In genomic region chr10:33196377-33196706, GRCh38 we compare ENCODE assay signal across 16 cellular contexts.
DNase-seq lines count a peak whose midpoint lies in the region; TF ChIP-seq lines count a peak whose summit lies in the region.
"Had no signal": no experiment of that assay in that cellular context is flagged by ENCODE, and none has a peak within 500 bp of the region (broad histone marks: within the 10 kb centered on the region; RNA-seq: fewer than 3 reads in every experiment).

No MANE protein-coding gene starts in this region.

- H3K4me1 ChIP-seq in mucosa of stomach (ENCODE audit: control insufficient read depth, insufficient read depth, low read length) (peaks cover 22% of the 10 kb centered on the region), subcutaneous abdominal adipose tissue (ENCODE audit: control insufficient read depth in 5 of 5, insufficient read depth in 5 of 5, low read length in 5 of 5) (peaks cover 5 to 57% (median 24%) of the 10 kb centered on the region in 5 donors)

- H3K4me3 Mint-ChIP-seq in HFFc6 (no peak overlapping the region), endothelial cell (ENCODE audit: unreplicated experiment) (no peak overlapping the region)
- H3K4me3 Mint-ChIP-seq: H9, T-cell had no signal

- H3K36me3 ChIP-seq in mucosa of stomach (ENCODE audit: control insufficient read depth, insufficient read depth, low read length) (no peaks in the 10 kb centered on the region), subcutaneous abdominal adipose tissue (ENCODE audit: control insufficient read depth in 5 of 5, insufficient read depth in 5 of 5, low read length in 5 of 5) (peaks cover 35 to 69% (median 64%) of the 10 kb centered on the region in 5 donors)

- H3K36me3 Mint-ChIP-seq in HFFc6 (ENCODE audit: low read depth) (peaks cover 62% of the 10 kb centered on the region), endothelial cell (ENCODE audit: low read depth, unreplicated experiment) (peaks cover 61% of the 10 kb centered on the region)
- H3K36me3 Mint-ChIP-seq: T-cell had no signal

- H3K4me1 Mint-ChIP-seq in HFFc6 (ENCODE audit: low read depth) (peaks cover 68% of the 10 kb centered on the region), endothelial cell (ENCODE audit: unreplicated experiment) (peaks cover 37% of the 10 kb centered on the region)

- H3K9ac ChIP-seq in mucosa of stomach (ENCODE audit: low read length): no peak overlapping the region
- no peak overlapping the region for H3K9ac ChIP-seq in subcutaneous abdominal adipose tissue (ENCODE audit: low read length in 5 of 5)

- H3K9me3 ChIP-seq in mucosa of stomach (ENCODE audit: control insufficient read depth, low read length) (no peaks in the 10 kb centered on the region), subcutaneous abdominal adipose tissue (ENCODE audit: control insufficient read depth in 5 of 5, low read length in 5 of 5) (no peaks in the 10 kb centered on the region)

- H3K27me3 ChIP-seq in mucosa of stomach (ENCODE audit: control insufficient read depth, insufficient read depth, low read length) (no peaks in the 10 kb centered on the region), subcutaneous abdominal adipose tissue (ENCODE audit: control insufficient read depth in 5 of 5, insufficient read depth in 4 of 5, low read length in 5 of 5) (no peaks in the 10 kb centered on the region)
- H3K27me3 ChIP-seq: foreskin keratinocyte had no signal

- peak overlapping the region; percentile 44 for H3K4me3 ChIP-seq in mucosa of stomach (ENCODE audit: low read length)
- no peak overlapping the region for H3K4me3 ChIP-seq in subcutaneous abdominal adipose tissue (ENCODE audit: low read depth in 1 of 5, low read length in 5 of 5)
- H3K4me3 ChIP-seq: K562 had no signal

- DNase-seq in HFFc6 (no peak), endothelial cell (ENCODE audit: low spot score) (no peak), GOT3 (lab: John Stamatoyannopoulos, UW) (no peak), hippocampal formation (lab: John Stamatoyannopoulos, UW) (no peak)
- no peak for DNase-seq in activated CD4-positive, alpha-beta T cell treated with anti-CD3 and anti-CD28 coated beads, Interleukin-2, amount 50 U/mL, for 4 hours
- DNase-seq: activated CD4-positive, alpha-beta T cell treated with anti-CD3 and anti-CD28 coated beads, Interleukin-2, amount 50 U/mL, for 1 hour; AML-193; anterior cingulate cortex; foreskin keratinocyte; H9; NCI-H1930; stimulated activated naive CD4-positive, alpha-beta T cell; T-cell had no signal

- H3K9me3 Mint-ChIP-seq in HFFc6: no peaks in the 10 kb centered on the region
- H3K9me3 Mint-ChIP-seq in endothelial cell (ENCODE audit: unreplicated experiment): no peaks in the 10 kb centered on the region
- H3K9me3 Mint-ChIP-seq: H9, T-cell had no signal

- no peaks in the 10 kb centered on the region for H3K27me3 Mint-ChIP-seq in HFFc6 (ENCODE audit: insufficient read depth)
- peaks cover 11% of the 10 kb centered on the region for H3K27me3 Mint-ChIP-seq in endothelial cell (ENCODE audit: unreplicated experiment)

- H3K27ac Mint-ChIP-seq in HFFc6: peak overlapping the region; percentile 52
- H3K27ac Mint-ChIP-seq in endothelial cell (ENCODE audit: unreplicated experiment): peak overlapping the region; percentile 85
- H3K27ac Mint-ChIP-seq: H9 had no signal

- H3K27ac ChIP-seq in subcutaneous abdominal adipose tissue (ENCODE audit: low read depth, low read length): peak overlapping the region; percentile 35
- H3K27ac ChIP-seq: foreskin keratinocyte had no signal

- TF ChIP-seq CTCF in HFFc6 (IDR thresholded peaks at IDR 0.05): no peak
- TF ChIP-seq CTCF in endothelial cell (IDR thresholded peaks at IDR 0.05; ENCODE audit: unreplicated experiment): no peak
